In genomic region chr22:25420471-25420924, GRCh38 we compare ENCODE assay signal across 1 cellular context.
TF ChIP-seq lines count a peak whose summit lies in the region.

No MANE protein-coding gene starts in this region.

TF ChIP-seq in HepG2, 621 proteins besides CTCF, POLR2A, EP300 and RAD21 (continued from another document):
- TF ChIP-seq GABPB1 (CRISPR knock-in tag; IDR thresholded peaks at IDR 0.05), result 0 out of 2 replicates have a peak, but pooled peaks have one; percentile 5
- TF ChIP-seq ZEB1 (IDR thresholded peaks at IDR 0.05; ENCODE audit: insufficient replicate concordance, low read depth), result peak; percentile 76
- TF ChIP-seq PCBP2 (optimal IDR thresholded peaks at IDR 0.05; ENCODE audit: low read depth, low read length, poor library complexity, severe bottlenecking), result no peak
- no peak for TF ChIP-seq GPBP1L1 (CRISPR knock-in tag; IDR thresholded peaks at IDR 0.05)
